ENCODE assay signal across 10 cellular contexts in the genomic region with DNA sequence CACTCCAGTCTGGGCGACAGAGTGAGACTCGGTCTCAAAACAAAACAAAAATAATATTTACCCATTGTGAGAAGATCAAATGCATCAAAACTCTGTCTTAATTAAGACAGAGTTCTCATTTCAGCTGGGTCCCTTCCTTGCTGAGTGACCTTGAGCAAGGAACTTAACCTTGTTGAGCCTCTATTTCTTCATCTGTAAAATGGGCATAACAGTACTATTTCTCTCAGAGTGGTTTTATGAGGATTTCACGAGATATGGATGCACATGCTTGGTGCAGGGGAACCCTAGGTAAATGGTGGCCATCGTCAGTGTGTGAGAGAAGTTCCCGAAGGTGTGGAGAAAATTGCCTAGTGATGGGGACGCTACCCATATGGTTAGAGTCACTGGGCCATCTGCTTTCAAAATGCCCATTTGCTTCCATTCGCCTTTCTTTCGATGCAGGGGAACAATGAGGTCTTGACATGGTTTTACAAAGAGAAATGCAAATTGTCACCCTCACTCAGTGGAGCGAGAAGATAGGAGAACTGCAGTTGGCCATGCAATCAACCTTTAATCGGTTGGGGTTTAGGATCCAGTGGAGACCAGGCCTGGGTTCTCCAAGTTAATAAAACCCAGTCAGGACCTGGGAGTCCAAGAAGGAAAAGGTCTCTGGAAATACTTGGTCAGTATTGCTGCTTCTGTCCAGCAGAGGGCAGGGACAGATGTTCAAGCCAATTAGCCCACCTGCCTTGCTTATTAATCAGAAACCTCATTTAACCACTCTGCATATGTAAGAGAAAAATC.
DNase-seq lines count a peak whose midpoint lies in the region; ATAC-seq and TF ChIP-seq lines count a peak whose summit lies in the region.
"Had no signal": no experiment of that assay in that cellular context is flagged by ENCODE, and none has a peak within 500 bp of the region (broad histone marks: within the 10 kb centered on the region; RNA-seq: fewer than 3 reads in every experiment).

No MANE protein-coding gene starts in this region.

- no peak overlapping the region for H3K4me3 ChIP-seq in fibroblast of mammary gland (ENCODE audit: control insufficient read depth, low read depth, low read length)

- DNase-seq in OCI-M1 (lab: John Stamatoyannopoulos, UW), result peak; percentile 18
- peak; percentile 51 for DNase-seq in fibroblast of mammary gland (ENCODE audit: low read depth)
- DNase-seq in retina, result peak; percentile 36
- DNase-seq in GOT3 (lab: John Stamatoyannopoulos, UW), result no peak
- DNase-seq in COLO668 (lab: John Stamatoyannopoulos, UW; ENCODE audit: unreplicated experiment), result no peak
- no peak for DNase-seq in HuH-7.5 (ENCODE audit: low spot score)
- DNase-seq: left cardiac atrium, NCI-H2029 treated with DMSO at 0.1 percent for 48 hours had no signal

- no peak for ATAC-seq in GM18861 (IDR thresholded peaks at IDR 0.05; ENCODE audit: unreplicated experiment)

- TF ChIP-seq CTCF in GM12872 (IDR thresholded peaks at IDR 0.05; ENCODE audit: insufficient read depth, low read depth, low read length) (peak; percentile 65), fibroblast of mammary gland (conservative IDR thresholded peaks at IDR 0.05; ENCODE audit: control insufficient read depth, insufficient read depth, low read depth, low read length) (peak; percentile 69)

Comparison
In these comparisons a context has a peak if more than half of its experiments do, and no peak if none do; other contexts are left out.
1. DNase-seq: peak in OCI-M1 (single experiment), fibroblast of mammary gland (single experiment) and retina (single experiment); none in GOT3 (single experiment), COLO668 (single experiment) and HuH-7.5 (single experiment).